ENCODE assay signal across 1 cellular context in genomic region chr21:33641339-33642026, GRCh38.
A peak's percentile ranks its signal among the peaks of the same experiment; 100 is the strongest.
TF ChIP-seq lines count a peak whose summit lies in the region.

Gene CRYZL1, minus strand, starts transcription at chr21:33641741. Its CDS starts 10,190 bp downstream, at chr21:33631551.

TF ChIP-seq in HCT116, 20 proteins besides CTCF, POLR2A, EP300 and RAD21 (continued from another document):
- peak; percentile 87 for TF ChIP-seq ZBTB33 (IDR thresholded peaks at IDR 0.05; ENCODE audit: extremely low read depth, insufficient replicate concordance, low read length)
- TF ChIP-seq SRF (IDR thresholded peaks at IDR 0.05; ENCODE audit: low read depth) = no peak
- TF ChIP-seq CEBPB (IDR thresholded peaks at IDR 0.05; ENCODE audit: low read depth) = no peak
- no peak for TF ChIP-seq SIN3A (IDR thresholded peaks at IDR 0.05; ENCODE audit: low read depth)
